ENCODE assay signal across 18 cellular contexts in the genomic region with DNA sequence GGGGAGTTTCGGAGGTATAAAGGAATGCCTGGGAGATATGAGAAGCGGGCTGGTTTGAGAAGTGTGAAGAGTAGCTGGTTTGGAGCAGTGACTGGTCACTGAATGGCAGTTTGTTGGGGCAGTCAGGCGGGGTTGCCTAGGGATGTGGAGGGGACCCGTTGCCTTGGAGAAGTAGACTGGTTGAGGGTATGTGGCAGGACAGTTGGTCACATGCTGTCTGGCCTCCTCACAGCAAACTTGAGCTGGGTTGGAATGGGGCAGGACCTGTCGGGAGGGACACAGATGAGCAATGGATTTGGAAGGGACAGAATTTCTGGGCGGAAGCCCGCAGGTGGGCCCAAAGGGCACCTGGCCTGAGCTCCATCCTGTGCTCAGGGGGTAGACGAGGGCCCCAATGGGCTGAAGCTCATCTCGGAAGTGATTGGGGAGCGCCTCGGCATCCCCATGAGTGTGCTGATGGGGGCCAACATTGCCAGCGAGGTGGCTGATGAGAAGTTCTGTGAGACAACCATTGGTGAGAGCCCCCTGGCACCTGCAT. TPM values are rescaled to one million over a fixed set of nuclear protein-coding genes. Genes with fewer than 3 reads are reported as not detected.
A peak's percentile ranks its signal among the peaks of the same experiment; 100 is the strongest.
DNase-seq lines count a peak whose midpoint lies in the region; ATAC-seq, FAIRE-seq and TF ChIP-seq lines count a peak whose summit lies in the region.
"Had no signal": no experiment of that assay in that cellular context is flagged by ENCODE, and none has a peak within 500 bp of the region (broad histone marks: within the 10 kb centered on the region; RNA-seq: fewer than 3 reads in every experiment).

No MANE protein-coding gene starts in this region.

- no peak for DNase-seq in glutamatergic neuron
- peak; percentile 63 for DNase-seq in posterior vena cava (ENCODE audit: low spot score)
- peak; percentile 47 for DNase-seq in upper lobe of right lung
- no peak for DNase-seq in D721Med (ENCODE audit: insufficient read length, low spot score)
- DNase-seq in T-helper 9 cell, result no peak
- DNase-seq in central memory CD4-positive, alpha-beta T cell, result no peak
- DNase-seq: BE2C; Calu3; CD4-positive, alpha-beta memory T cell; H9; IMR-90; Kasumi-1; NCI-H1105; NCI-H1930; NCI-H446; NK-92 treated with Interleukin-12 subunit alpha and Interleukin-12 subunit beta, amount 100 ng/mL, for 24 hours had no signal

- H3K27me3 Mint-ChIP-seq in brain (peaks cover 3% of the 10 kb centered on the region), glutamatergic neuron (ENCODE audit: unreplicated experiment) (peaks cover 4% of the 10 kb centered on the region)

- H3K4me1 ChIP-seq in upper lobe of right lung, result peaks cover 23% of the 10 kb centered on the region

- H3K4me3 Mint-ChIP-seq in brain (peak overlapping the region in 2 of 5 experiments; percentile 5 to 63), glutamatergic neuron (ENCODE audit: unreplicated experiment) (peak overlapping the region; percentile 28)
- H3K4me3 Mint-ChIP-seq: CD4-positive, alpha-beta memory T cell had no signal

- no peaks in the 10 kb centered on the region for H3K27me3 ChIP-seq in upper lobe of right lung
- H3K27me3 ChIP-seq: BE2C had no signal

- H3K36me3 Mint-ChIP-seq in brain (peaks cover 7% of the 10 kb centered on the region), glutamatergic neuron (ENCODE audit: unreplicated experiment) (no peaks in the 10 kb centered on the region)

- peak overlapping the region in 4 of 5 experiments; percentile 8 to 96 (median 51) for H3K27ac Mint-ChIP-seq in brain
- H3K27ac Mint-ChIP-seq in glutamatergic neuron (ENCODE audit: unreplicated experiment), result no peak overlapping the region

- no peak for FAIRE-seq in D721Med (lab: Jason Lieb, UNC)

- H3K4me3 ChIP-seq in upper lobe of right lung, result no peak overlapping the region

- no peak for ATAC-seq in upper lobe of right lung

- H3K4me1 Mint-ChIP-seq in brain (peaks cover 62% of the 10 kb centered on the region), glutamatergic neuron (ENCODE audit: low read depth, unreplicated experiment) (peaks cover 13% of the 10 kb centered on the region)

- TF ChIP-seq CTCF in brain (conservative IDR thresholded peaks at IDR 0.05) (no peak), glutamatergic neuron (IDR thresholded peaks at IDR 0.05; ENCODE audit: partially characterized antibody, unreplicated experiment) (no peak), upper lobe of right lung (IDR thresholded peaks at IDR 0.05) (no peak), D721Med (IDR thresholded peaks at IDR 0.05; ENCODE audit: insufficient read depth, missing control alignments) (no peak)

- H3K36me3 ChIP-seq in upper lobe of right lung, result peaks cover 10% of the 10 kb centered on the region
- H3K36me3 ChIP-seq: BE2C had no signal

- no peaks in the 10 kb centered on the region for H3K9me3 ChIP-seq in upper lobe of right lung
- H3K9me3 ChIP-seq: BE2C had no signal

- H3K9me3 Mint-ChIP-seq in brain, result peaks cover 0 to 3% (median 0%) of the 10 kb centered on the region in 5 experiments
- H3K9me3 Mint-ChIP-seq in glutamatergic neuron (ENCODE audit: unreplicated experiment), result peaks cover 4% of the 10 kb centered on the region
- H3K9me3 Mint-ChIP-seq: CD4-positive, alpha-beta memory T cell; H9 had no signal

- H3K27ac ChIP-seq in upper lobe of right lung, result no peak overlapping the region
- H3K27ac ChIP-seq: RWPE1 had no signal

- intact Hi-C loops in posterior vena cava (cut with DNase I), result no loop called here
- intact Hi-C loops in upper lobe of right lung (cut with DNase I), result no loop called here

RNA-seq across cellular contexts. Expression of a gene that starts 2.2 kb away (rescaled TPM):
- polyA plus RNA-seq in brain (ENCODE audit: insufficient read depth, low read depth, low replicate concordance), result 18.3 TPM
- total RNA-seq in glutamatergic neuron (ENCODE audit: unreplicated experiment) (0.81 TPM), posterior vena cava (1 to 10 TPM; 1.5 to 4.5 TPM), upper lobe of right lung (32.9 TPM)
- polyA plus RNA-seq: CD4-positive, alpha-beta memory T cell had no signal

RNA-seq across cellular contexts. Expression of a gene that starts 6.1 kb away (rescaled TPM):
- polyA plus RNA-seq in brain (ENCODE audit: insufficient read depth, low read depth, low replicate concordance), result 59.5 TPM
- total RNA-seq in glutamatergic neuron (ENCODE audit: unreplicated experiment) (23.3 TPM), posterior vena cava (10 to 100 TPM; 44.7 to 54.3 TPM), upper lobe of right lung (68.5 TPM)

RNA-seq across cellular contexts. Expression of a gene that starts 20.8 kb away (rescaled TPM):
- polyA plus RNA-seq in brain (ENCODE audit: insufficient read depth, low read depth, low replicate concordance), result 85.1 TPM
- total RNA-seq in glutamatergic neuron (ENCODE audit: unreplicated experiment) (152 TPM), posterior vena cava (10 to 100 TPM; 27.9 to 33.0 TPM), upper lobe of right lung (44.0 TPM)

RNA-seq across cellular contexts. Expression of a gene that starts 48.6 kb away (rescaled TPM):
- 13.8 TPM for polyA plus RNA-seq in brain (ENCODE audit: insufficient read depth, low read depth, low replicate concordance)
- 451 TPM for total RNA-seq in glutamatergic neuron (ENCODE audit: unreplicated experiment)
- total RNA-seq in posterior vena cava, result 1 to 10 TPM; 2.5 to 4.2 TPM
- total RNA-seq in upper lobe of right lung, result 0.35 TPM
- polyA plus RNA-seq: CD4-positive, alpha-beta memory T cell had no signal

Comparison
In these comparisons a context has a peak if more than half of its experiments do, and no peak if none do; other contexts are left out.
1. DNase-seq: peak in posterior vena cava (single experiment) and upper lobe of right lung (single experiment); none in glutamatergic neuron (single experiment), D721Med (single experiment), T-helper 9 cell (single experiment) and central memory CD4-positive, alpha-beta T cell (single experiment).